Comparison of ENCODE assay signal across 6 cellular contexts in the genomic region with DNA sequence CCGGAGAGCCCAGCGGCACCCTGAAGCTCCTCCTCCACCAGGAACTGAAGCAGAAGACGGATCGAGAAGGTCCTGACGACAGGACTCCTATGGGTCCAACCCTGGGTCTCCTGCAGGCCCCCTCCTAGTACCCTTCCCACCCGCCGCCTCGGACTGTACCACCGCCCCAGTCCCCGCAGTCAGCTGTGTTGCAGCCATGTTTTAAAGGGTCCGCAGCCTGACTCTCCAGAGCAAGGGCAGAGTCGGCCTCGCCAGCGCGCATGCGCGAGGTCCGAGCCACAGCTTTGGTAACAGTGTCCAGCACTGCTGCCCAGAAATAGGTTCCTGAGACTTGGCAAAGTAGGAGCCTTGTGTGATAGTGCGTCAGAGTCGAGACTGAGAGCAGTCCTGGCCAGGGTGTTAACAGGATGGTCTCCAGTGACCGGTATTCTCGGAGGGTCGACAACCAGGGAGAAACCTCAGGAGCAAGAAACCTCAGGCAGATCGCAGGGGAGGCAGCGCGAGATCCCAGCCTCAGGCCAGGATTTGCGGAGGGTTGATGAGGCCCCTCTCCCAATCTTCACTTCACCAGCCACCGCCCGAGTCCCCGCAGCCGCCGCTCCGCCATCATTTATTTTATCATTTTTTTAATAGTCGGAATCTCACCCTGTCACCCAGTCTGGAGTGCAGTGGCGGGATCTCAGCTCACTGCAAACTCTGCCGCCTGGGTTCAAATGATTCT.
DNase-seq lines count a peak whose midpoint lies in the region; TF ChIP-seq lines count a peak whose summit lies in the region.
"Not testable (repeated sequence)": the region's sequence is repeated elsewhere in the genome, so short reads cannot be mapped to it uniquely, and the experiment has no call there.

No MANE protein-coding gene starts in this region.

- POLR2A ChIA-PET in SK-N-SH (lab: Yijun Ruan, JAX), result not testable (repeated sequence)

- not testable (repeated sequence) for TF ChIP-seq POLR2A in esophagus muscularis mucosa (IDR thresholded peaks at IDR 0.05; ENCODE audit: low read depth)

- not testable (repeated sequence) for H3K36me3 Mint-ChIP-seq in osteocyte (ENCODE audit: unreplicated experiment)

- H3K9me2 ChIP-seq in SK-N-SH, result not testable (repeated sequence)

- not testable (repeated sequence) for H2AFZ ChIP-seq in SK-N-SH (ENCODE audit: low read depth)

- H3K4me1 Mint-ChIP-seq in osteocyte (ENCODE audit: unreplicated experiment), result not testable (repeated sequence)

- not testable (repeated sequence) for H3K36me3 ChIP-seq in SK-N-SH (replicated peaks in 1 of 2; ENCODE audit: control insufficient read depth in 1 of 2, insufficient read depth in 2 of 2, low read length in 1 of 2); esophagus muscularis mucosa

- H3K9me3 Mint-ChIP-seq in osteocyte (ENCODE audit: unreplicated experiment), result peaks cover 22% of the 10 kb centered on the region

- not testable (repeated sequence) for H3K9ac ChIP-seq in SK-N-SH

- not testable (repeated sequence) for H3K4me1 ChIP-seq in SK-N-SH (ENCODE audit: control insufficient read depth in 1 of 2, insufficient read depth in 2 of 2, low read depth in 1 of 2, low read length in 1 of 2); esophagus muscularis mucosa

- whole genome bisulfite sequencing in SK-N-SH (ENCODE audit: low lambda C conversion rate), result 27% methylated on average over 35 of the region's 36 CpGs
- WGBS in esophagus muscularis mucosa, result 96% methylated on average over 29 of the region's 36 CpGs

- H3K27me3 ChIP-seq in SK-N-SH (ENCODE audit: insufficient read depth); esophagus muscularis mucosa: not testable (repeated sequence)

- TF ChIP-seq RAD21 in SK-N-SH (IDR thresholded peaks at IDR 0.05; ENCODE audit: low read length), result not testable (repeated sequence)

- intact Hi-C loops in esophagus muscularis mucosa (cut with DNase I), result not testable (repeated sequence)

- not testable (repeated sequence) for TF ChIP-seq EP300 in SK-N-SH (IDR thresholded peaks at IDR 0.05; ENCODE audit: borderline replicate concordance in 1 of 2, low read depth in 1 of 2, low read length in 1 of 2); esophagus muscularis mucosa (IDR thresholded peaks at IDR 0.05)

- H3K4me2 ChIP-seq in SK-N-SH, result not testable (repeated sequence)

- H3K4me3 ChIP-seq in SK-N-SH (ENCODE audit: low read depth in 2 of 2, low read length in 1 of 2), result peak overlapping the region in 1 of 2 experiments; percentile 15; a peak in 1 of 4 replicates
- H3K4me3 ChIP-seq in esophagus muscularis mucosa, result not testable (repeated sequence)

- H3F3A ChIP-seq in SK-N-SH (replicated peaks; ENCODE audit: insufficient read depth), result not testable (repeated sequence)

- not testable (repeated sequence) for H4K20me1 ChIP-seq in SK-N-SH (ENCODE audit: insufficient read depth)

- not testable (repeated sequence) for H3K79me2 ChIP-seq in SK-N-SH (ENCODE audit: insufficient read depth)

- not testable (repeated sequence) for H3K4me3 Mint-ChIP-seq in osteocyte (ENCODE audit: unreplicated experiment)

- peak; percentile 34 for DNase-seq in NCI-H1105 treated with DMSO at 0.1 percent for 48 hours (lab: John Stamatoyannopoulos, UW)
- DNase-seq in NCI-H82 (lab: John Stamatoyannopoulos, UW), result peak; percentile 21
- peak; percentile 59 for DNase-seq in SK-N-SH
- peak; percentile 70 for DNase-seq in esophagus muscularis mucosa (ENCODE audit: extremely low spot score)
- peak; percentile 77 for DNase-seq in osteocyte (ENCODE audit: extremely low spot score, unreplicated experiment)
- DNase-seq in ureter (ENCODE audit: low spot score), result peak; percentile 28

- not testable (repeated sequence) for H3K9me3 ChIP-seq in SK-N-SH, esophagus muscularis mucosa

- CTCF ChIA-PET in SK-N-SH (lab: Yijun Ruan, JAX), result not testable (repeated sequence)

- H3K27ac ChIP-seq in SK-N-SH (ENCODE audit: low read depth in 2 of 2, low read length in 1 of 2); esophagus muscularis mucosa (replicated peaks in 1 of 4): not testable (repeated sequence)

- H3K27me3 Mint-ChIP-seq in osteocyte (ENCODE audit: unreplicated experiment), result not testable (repeated sequence)

- H3K27ac Mint-ChIP-seq in osteocyte (ENCODE audit: unreplicated experiment), result not testable (repeated sequence)

- not testable (repeated sequence) for TF ChIP-seq CTCF in SK-N-SH (IDR thresholded peaks at IDR 0.05); esophagus muscularis mucosa (IDR thresholded peaks at IDR 0.05); osteocyte (IDR thresholded peaks at IDR 0.05)

TF ChIP-seq in SK-N-SH, 30 proteins besides CTCF, POLR2A, EP300 and RAD21:
- peak; percentile 44; the same call in 1 of the 2 replicates for TF ChIP-seq NRF1 (IDR thresholded peaks at IDR 0.05; ENCODE audit: low read depth, low read length)
TF ChIP-seq in SK-N-SH: peak in this region for 1; not testable (repeated sequence) for 29.

Comparison
In these comparisons a context has a peak if more than half of its experiments do, and no peak if none do; other contexts are left out.
1. DNase-seq: peak in every context shown above with its lines; median percentile 77 in osteocyte; 70 in esophagus muscularis mucosa; 59 in SK-N-SH; 34 in NCI-H1105 treated with DMSO at 0.1 percent for 48 hours; 28 in ureter; 21 in NCI-H82.